In the genomic region with DNA sequence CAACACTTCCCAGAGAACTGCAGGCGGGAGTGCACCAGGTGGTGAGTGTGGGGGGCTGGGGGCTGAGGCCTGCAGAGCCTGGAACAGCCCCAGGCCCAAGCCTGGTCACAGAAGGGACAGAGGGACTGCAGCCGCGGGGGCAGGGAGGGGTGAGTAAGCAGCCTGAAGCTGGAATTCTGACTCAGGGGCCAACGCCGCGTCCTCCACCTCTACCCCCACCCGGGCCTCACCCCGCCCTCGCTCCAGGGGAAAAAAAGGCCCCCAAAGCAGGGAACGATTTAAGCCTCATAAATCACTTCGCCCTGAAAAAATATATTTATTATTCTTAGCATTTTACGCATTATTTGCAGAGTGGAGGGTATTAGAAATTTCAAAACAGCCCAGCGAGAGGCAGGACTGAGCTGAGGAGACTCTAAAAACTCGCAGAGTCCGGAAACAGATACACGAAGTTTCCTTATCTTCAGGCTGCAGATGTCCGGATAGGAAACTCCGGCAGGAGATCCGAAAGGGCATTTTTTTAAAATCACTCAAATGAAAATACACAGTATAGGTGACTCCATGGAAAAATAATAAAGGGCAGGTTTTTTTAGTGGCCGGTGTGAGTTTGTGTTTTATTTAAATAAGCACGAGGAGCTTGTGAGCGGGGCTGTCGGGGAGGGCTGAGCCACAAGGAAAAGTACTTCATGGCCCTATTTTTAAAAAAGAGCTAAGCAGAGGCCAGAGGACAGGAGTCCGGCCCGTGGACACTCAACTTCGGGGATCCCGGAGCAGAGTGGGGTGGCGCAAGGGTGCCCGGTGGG, we compare ENCODE assay signal across 9 cellular contexts. TPM values are rescaled to one million over a fixed set of nuclear protein-coding genes. Genes with fewer than 3 reads are reported as not detected.
DNase-seq lines count a peak whose midpoint lies in the region; ATAC-seq, FAIRE-seq and TF ChIP-seq lines count a peak whose summit lies in the region.
"Had no signal": no experiment of that assay in that cellular context is flagged by ENCODE, and none has a peak within 500 bp of the region (broad histone marks: within the 10 kb centered on the region; RNA-seq: fewer than 3 reads in every experiment).

No MANE protein-coding gene starts in this region.

- no peak overlapping the region for H3K27ac Mint-ChIP-seq in activated T-helper 1 cell treated with anti-CD3 and anti-CD28 coated beads, Interleukin-12 subunit alpha, Interleukin-12 subunit beta, Interleukin-2, Interleukin-4 antibody, amounts not matched to agents 30 ng/mL and 10 ng/mL and 1 ng/mL, durations not matched to agents 14 hours and 24 hours and 36 hours

- peaks cover 68% of the 10 kb centered on the region for H3K27me3 Mint-ChIP-seq in activated T-helper 1 cell treated with anti-CD3 and anti-CD28 coated beads, Interleukin-12 subunit alpha, Interleukin-12 subunit beta, Interleukin-2, Interleukin-4 antibody, amounts not matched to agents 30 ng/mL and 10 ng/mL and 1 ng/mL, durations not matched to agents 14 hours and 24 hours and 36 hours (ENCODE audit: insufficient read depth)

- intact Hi-C loops in activated T-helper 1 cell treated with anti-CD3 and anti-CD28 coated beads, Interleukin-12 subunit alpha, Interleukin-12 subunit beta, Interleukin-2, Interleukin-4 antibody, amounts not matched to agents 30 ng/mL and 10 ng/mL and 1 ng/mL, durations not matched to agents 14 hours and 24 hours and 36 hours (cut with micrococcal nuclease) = loop anchor here (1.0 kb wide), 1 partner anchor 9 kb away; no protein-coding TSS in a partner anchor

- ATAC-seq in HG02938 (IDR thresholded peaks at IDR 0.05; ENCODE audit: unreplicated experiment) = no peak

- peaks cover 15% of the 10 kb centered on the region for H3K4me1 Mint-ChIP-seq in activated T-helper 1 cell treated with anti-CD3 and anti-CD28 coated beads, Interleukin-12 subunit alpha, Interleukin-12 subunit beta, Interleukin-2, Interleukin-4 antibody, amounts not matched to agents 30 ng/mL and 10 ng/mL and 1 ng/mL, durations not matched to agents 14 hours and 24 hours and 36 hours (ENCODE audit: low read depth)

- FAIRE-seq in bronchial epithelial cell (lab: Jason Lieb, UNC) = no peak

- no peak overlapping the region for H3K4me3 Mint-ChIP-seq in activated T-helper 1 cell treated with anti-CD3 and anti-CD28 coated beads, Interleukin-12 subunit alpha, Interleukin-12 subunit beta, Interleukin-2, Interleukin-4 antibody, amounts not matched to agents 30 ng/mL and 10 ng/mL and 1 ng/mL, durations not matched to agents 14 hours and 24 hours and 36 hours

- TF ChIP-seq CTCF in 22Rv1 (IDR thresholded peaks at IDR 0.05) = no peak
- no peak for TF ChIP-seq CTCF in bronchial epithelial cell (IDR thresholded peaks at IDR 0.05; ENCODE audit: insufficient read depth, low read length, severe bottlenecking)

- no peaks in the 10 kb centered on the region for H3K36me3 Mint-ChIP-seq in activated T-helper 1 cell treated with anti-CD3 and anti-CD28 coated beads, Interleukin-12 subunit alpha, Interleukin-12 subunit beta, Interleukin-2, Interleukin-4 antibody, amounts not matched to agents 30 ng/mL and 10 ng/mL and 1 ng/mL, durations not matched to agents 14 hours and 24 hours and 36 hours (ENCODE audit: low read depth)

- peaks cover 63% of the 10 kb centered on the region for H3K27me3 ChIP-seq in bronchial epithelial cell (ENCODE audit: control insufficient read depth, insufficient read depth, low read length)

- H3K9me3 Mint-ChIP-seq in activated T-helper 1 cell treated with anti-CD3 and anti-CD28 coated beads, Interleukin-12 subunit alpha, Interleukin-12 subunit beta, Interleukin-2, Interleukin-4 antibody, amounts not matched to agents 30 ng/mL and 10 ng/mL and 1 ng/mL, durations not matched to agents 14 hours and 24 hours and 36 hours = no peaks in the 10 kb centered on the region

- no peaks in the 10 kb centered on the region for H3K36me3 ChIP-seq in bronchial epithelial cell (ENCODE audit: control insufficient read depth, insufficient read depth, low read length)

- H3K4me3 ChIP-seq in bronchial epithelial cell (ENCODE audit: low read depth, low read length) = no peak overlapping the region

- H3K27ac ChIP-seq in 22Rv1 = peak overlapping the region; percentile 96

- DNase-seq in HK-2 (ENCODE audit: unreplicated experiment) = peak; percentile 60
- peak; percentile 25 for DNase-seq in bronchial epithelial cell (ENCODE audit: low read depth)
- DNase-seq in lung microvascular endothelial cell (ENCODE audit: low read depth in 2 of 2) = peak; percentile 98 to 99
- no peak for DNase-seq in DMS79 treated with DMSO at 0.1 percent for 48 hours (lab: John Stamatoyannopoulos, UW)
- DNase-seq in activated T-helper 1 cell treated with anti-CD3 and anti-CD28 coated beads, Interleukin-12 subunit alpha, Interleukin-12 subunit beta, Interleukin-2, Interleukin-4 antibody, amounts not matched to agents 30 ng/mL and 10 ng/mL and 1 ng/mL, durations not matched to agents 14 hours and 24 hours and 36 hours (ENCODE audit: low spot score) = no peak
- DNase-seq in activated naive CD4-positive, alpha-beta T cell treated with Interleukin-2 at 50 U/mL for 16 hours = no peak

RNA-seq across cellular contexts. Expression of gene GATA2, which starts 9.9 kb away (rescaled TPM):
- total RNA-seq in bronchial epithelial cell (under 0.01 TPM in 1 of 2 replicates, not detected in the other), lung microvascular endothelial cell (7.8 and 11.3 TPM in 2 replicates)
- total RNA-seq in activated T-helper 1 cell treated with anti-CD3 and anti-CD28 coated beads, Interleukin-12 subunit alpha, Interleukin-12 subunit beta, Interleukin-2, Interleukin-4 antibody, amounts not matched to agents 30 ng/mL and 10 ng/mL and 1 ng/mL, durations not matched to agents 14 hours and 24 hours and 36 hours = 0.18 and 0.22 TPM in 2 replicates

RNA-seq across cellular contexts. Expression of gene DNAJB8, which starts 16.4 kb away (rescaled TPM):
- total RNA-seq in bronchial epithelial cell = not detected in 2 replicates
- total RNA-seq in lung microvascular endothelial cell = not detected in 2 replicates
- not detected in 2 replicates for total RNA-seq in activated T-helper 1 cell treated with anti-CD3 and anti-CD28 coated beads, Interleukin-12 subunit alpha, Interleukin-12 subunit beta, Interleukin-2, Interleukin-4 antibody, amounts not matched to agents 30 ng/mL and 10 ng/mL and 1 ng/mL, durations not matched to agents 14 hours and 24 hours and 36 hours
- total RNA-seq: LHCN-M2 had no signal

Comparison
In these comparisons a context has a peak if more than half of its experiments do, and no peak if none do; other contexts are left out.
1. DNase-seq: peak in HK-2 (single experiment), bronchial epithelial cell (single experiment) and lung microvascular endothelial cell (2 of 2); none in DMS79 treated with DMSO at 0.1 percent for 48 hours (single experiment), activated T-helper 1 cell treated with anti-CD3 and anti-CD28 coated beads, Interleukin-12 subunit alpha, Interleukin-12 subunit beta, Interleukin-2, Interleukin-4 antibody, amounts not matched to agents 30 ng/mL and 10 ng/mL and 1 ng/mL, durations not matched to agents 14 hours and 24 hours and 36 hours (single experiment) and activated naive CD4-positive, alpha-beta T cell treated with Interleukin-2 at 50 U/mL for 16 hours (single experiment).